ENCODE assay signal across 8 cellular contexts in genomic region chr2:112784199-112785189, GRCh38. TPM values are rescaled to one million over a fixed set of nuclear protein-coding genes. Genes with fewer than 3 reads are reported as not detected.
DNase-seq lines count a peak whose midpoint lies in the region; ATAC-seq and TF ChIP-seq lines count a peak whose summit lies in the region.

A gene with protein sequence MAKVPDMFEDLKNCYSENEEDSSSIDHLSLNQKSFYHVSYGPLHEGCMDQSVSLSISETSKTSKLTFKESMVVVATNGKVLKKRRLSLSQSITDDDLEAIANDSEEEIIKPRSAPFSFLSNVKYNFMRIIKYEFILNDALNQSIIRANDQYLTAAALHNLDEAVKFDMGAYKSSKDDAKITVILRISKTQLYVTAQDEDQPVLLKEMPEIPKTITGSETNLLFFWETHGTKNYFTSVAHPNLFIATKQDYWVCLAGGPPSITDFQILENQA (minus strand): TSS chr2:112784493. CDS start chr2:112783770, 723 bp downstream.

- ATAC-seq in stimulated activated effector memory CD8-positive, alpha-beta T cell treated with anti-CD3 and anti-CD28 coated beads, Interleukin-12 subunit alpha, Interleukin-12 subunit beta, amount 100 ng/mL, for 72 hours: peak; percentile 80
- ATAC-seq in HG02763 (IDR thresholded peaks at IDR 0.05; ENCODE audit: unreplicated experiment): no peak

- H3K27ac Mint-ChIP-seq in activated CD4-positive, alpha-beta T cell treated with anti-CD3 and anti-CD28 coated beads, Interleukin-2, amount 10 ng/mL, durations not matched to agents 7 days and 5 days: no peak within 1 kb of the TSS
- H3K27ac Mint-ChIP-seq in stimulated activated effector memory CD8-positive, alpha-beta T cell treated with anti-CD3 and anti-CD28 coated beads, Interleukin-12 subunit alpha, Interleukin-12 subunit beta, amount 100 ng/mL, for 72 hours: no peak within 1 kb of the TSS

- peak within 1 kb of the TSS in 2 of 4 experiments; percentile 0 to 19 for H3K4me3 ChIP-seq in fibroblast of lung (replicated peaks in 1 of 4; ENCODE audit: control extremely low read depth in 1 of 4, insufficient read depth in 1 of 4, low read depth in 3 of 4, low read length in 4 of 4)

- no peak for DNase-seq in activated CD4-positive, alpha-beta T cell treated with anti-CD3 and anti-CD28 coated beads, Interleukin-2, amount 10 ng/mL, durations not matched to agents 7 days and 5 days
- DNase-seq in activated CD4-positive, alpha-beta T cell treated with anti-CD3 and anti-CD28 coated beads for 4 hours: no peak
- DNase-seq in RPMI7951 (ENCODE audit: low read depth) (peak; percentile 71), fibroblast of lung (ENCODE audit: low read depth in 2 of 2) (peak; percentile 36 to 82), KG1 (lab: John Stamatoyannopoulos, UW) (no peak), HEK293T (ENCODE audit: extremely low spot score) (no peak)
- no peak for DNase-seq in stimulated activated effector memory CD8-positive, alpha-beta T cell treated with anti-CD3 and anti-CD28 coated beads, Interleukin-12 subunit alpha, Interleukin-12 subunit beta, amount 100 ng/mL, for 72 hours (ENCODE audit: low spot score in 2 of 2)

- no peaks in the 10 kb centered on the region for H3K79me2 ChIP-seq in fibroblast of lung (ENCODE audit: control insufficient read depth, insufficient read depth, low read length)

- peaks cover 3% of the 10 kb centered on the region for H3K4me1 Mint-ChIP-seq in activated CD4-positive, alpha-beta T cell treated with anti-CD3 and anti-CD28 coated beads, Interleukin-2, amount 10 ng/mL, durations not matched to agents 7 days and 5 days
- H3K4me1 Mint-ChIP-seq in stimulated activated effector memory CD8-positive, alpha-beta T cell treated with anti-CD3 and anti-CD28 coated beads, Interleukin-12 subunit alpha, Interleukin-12 subunit beta, amount 100 ng/mL, for 72 hours: peaks cover 4% of the 10 kb centered on the region

- H3K9ac ChIP-seq in fibroblast of lung (ENCODE audit: insufficient read depth, low read length): no peak within 1 kb of the TSS

- peak within 1 kb of the TSS; percentile 2 for H3K4me3 Mint-ChIP-seq in activated CD4-positive, alpha-beta T cell treated with anti-CD3 and anti-CD28 coated beads, Interleukin-2, amount 10 ng/mL, durations not matched to agents 7 days and 5 days
- H3K4me3 Mint-ChIP-seq in stimulated activated effector memory CD8-positive, alpha-beta T cell treated with anti-CD3 and anti-CD28 coated beads, Interleukin-12 subunit alpha, Interleukin-12 subunit beta, amount 100 ng/mL, for 72 hours: peak within 1 kb of the TSS; percentile 28

- H3K9me3 Mint-ChIP-seq in activated CD4-positive, alpha-beta T cell treated with anti-CD3 and anti-CD28 coated beads, Interleukin-2, amount 10 ng/mL, durations not matched to agents 7 days and 5 days: no peaks in the 10 kb centered on the region
- no peaks in the 10 kb centered on the region for H3K9me3 Mint-ChIP-seq in stimulated activated effector memory CD8-positive, alpha-beta T cell treated with anti-CD3 and anti-CD28 coated beads, Interleukin-12 subunit alpha, Interleukin-12 subunit beta, amount 100 ng/mL, for 72 hours

- no peaks in the 10 kb centered on the region for H3K36me3 ChIP-seq in fibroblast of lung (ENCODE audit: control insufficient read depth, insufficient read depth, low read length)

- CTCF ChIA-PET in activated CD4-positive, alpha-beta T cell treated with anti-CD3 and anti-CD28 coated beads, Interleukin-2, amount 10 ng/mL, durations not matched to agents 7 days and 5 days (lab: Charles Lee): interaction anchor here (0.9 kb wide), 1 partner anchor 11 kb away, joined by 3 read pairs; no protein-coding TSS in a partner anchor
- CTCF ChIA-PET in HEK293T (lab: Yijun Ruan, JAX): no interaction called here

- H3K27me3 Mint-ChIP-seq in activated CD4-positive, alpha-beta T cell treated with anti-CD3 and anti-CD28 coated beads, Interleukin-2, amount 10 ng/mL, durations not matched to agents 7 days and 5 days: peaks cover 10% of the 10 kb centered on the region

- TF ChIP-seq CTCF in fibroblast of lung (conservative IDR thresholded peaks at IDR 0.05 in 1 of 2, IDR thresholded peaks at IDR 0.05 in 1 of 2; ENCODE audit: low read depth in 1 of 2, low read length in 2 of 2): no peak

- POLR2A ChIA-PET in activated CD4-positive, alpha-beta T cell treated with anti-CD3 and anti-CD28 coated beads, Interleukin-2, amount 10 ng/mL, durations not matched to agents 7 days and 5 days (lab: Charles Lee): no interaction called here
- POLR2A ChIA-PET in HEK293T (lab: Yijun Ruan, JAX): no interaction called here

- H3K27ac ChIP-seq in fibroblast of lung (ENCODE audit: insufficient read depth, low read length): no peak within 1 kb of the TSS

- no peaks in the 10 kb centered on the region for H3K27me3 ChIP-seq in fibroblast of lung (ENCODE audit: control insufficient read depth, insufficient read depth, low read length)

- H3K4me2 ChIP-seq in fibroblast of lung (ENCODE audit: extremely low read depth, insufficient read depth, low read length): peak within 1 kb of the TSS; percentile 42

- H3K9me3 ChIP-seq in fibroblast of lung (ENCODE audit: control insufficient read depth, insufficient read depth, low read depth, low read length): no peaks in the 10 kb centered on the region

- H4K20me1 ChIP-seq in fibroblast of lung (ENCODE audit: control insufficient read depth, extremely low read depth, insufficient read depth, low read length): no peaks in the 10 kb centered on the region

- H2AFZ ChIP-seq in fibroblast of lung (ENCODE audit: low read length): no peak within 1 kb of the TSS

- H3K4me1 ChIP-seq in fibroblast of lung (ENCODE audit: control insufficient read depth, extremely low read depth, insufficient read depth, low read length): no peaks in the 10 kb centered on the region

- no peaks in the 10 kb centered on the region for H3K36me3 Mint-ChIP-seq in activated CD4-positive, alpha-beta T cell treated with anti-CD3 and anti-CD28 coated beads, Interleukin-2, amount 10 ng/mL, durations not matched to agents 7 days and 5 days (ENCODE audit: low read depth)
- H3K36me3 Mint-ChIP-seq in stimulated activated effector memory CD8-positive, alpha-beta T cell treated with anti-CD3 and anti-CD28 coated beads, Interleukin-12 subunit alpha, Interleukin-12 subunit beta, amount 100 ng/mL, for 72 hours: no peaks in the 10 kb centered on the region

TF ChIP-seq in HEK293T, 16 proteins besides CTCF, POLR2A, EP300 and RAD21:
- TF ChIP-seq SP1 (IDR thresholded peaks at IDR 0.05) (no peak), PKNOX1 (IDR thresholded peaks at IDR 0.05) (no peak), L3MBTL2 (conservative IDR thresholded peaks at IDR 0.05) (no peak), HDGF (IDR thresholded peaks at IDR 0.05; ENCODE audit: borderline replicate concordance) (no peak), ELF4 (IDR thresholded peaks at IDR 0.05) (no peak), ZNF384 (IDR thresholded peaks at IDR 0.05) (no peak), FOXM1 (IDR thresholded peaks at IDR 0.05; ENCODE audit: borderline replicate concordance) (no peak), NFRKB (IDR thresholded peaks at IDR 0.05) (no peak), ARNT (IDR thresholded peaks at IDR 0.05) (no peak)

RNA-seq across cellular contexts. Expression of the gene that starts here (rescaled TPM):
- total RNA-seq in activated CD4-positive, alpha-beta T cell treated with anti-CD3 and anti-CD28 coated beads, Interleukin-2, amount 10 ng/mL, durations not matched to agents 7 days and 5 days: under 1 TPM; 0.17 to 0.21 TPM
- 1.9 and 2.3 TPM in 2 replicates for total RNA-seq in RPMI7951 (2014; rRNA removed; shearing (Covaris generic))
- total RNA-seq in fibroblast of lung: 0.17 and 0.26 TPM in 2 replicates
- 0.07 and 0.09 TPM in 2 replicates for polyA plus RNA-seq in fibroblast of lung
- polyA plus RNA-seq in fibroblast of lung (2012): 0.09 TPM in 1 of 2 replicates, not detected in the other
- polyA minus RNA-seq in fibroblast of lung (ENCODE audit: low replicate concordance): not detected in 2 replicates

Comparison
In these comparisons a context has a peak if more than half of its experiments do, and no peak if none do; other contexts are left out.
1. Peak in DNase-seq and H3K4me2 ChIP-seq in fibroblast of lung; RNA of the gene not detected or under 1 TPM.